29 cellular contexts compared by ENCODE assay signal in genomic region chr5:123084730-123085605, GRCh38. TPM values are rescaled to one million over a fixed set of nuclear protein-coding genes. Genes with fewer than 3 reads are reported as not detected.
DNase-seq lines count a peak whose midpoint lies in the region; ATAC-seq and TF ChIP-seq lines count a peak whose summit lies in the region.
"Had no signal": no experiment of that assay in that cellular context is flagged by ENCODE, and none has a peak within 500 bp of the region (broad histone marks: within the 10 kb centered on the region; RNA-seq: fewer than 3 reads in every experiment).

No MANE protein-coding gene starts in this region.

- peaks cover 31% of the 10 kb centered on the region for H3K23me2 ChIP-seq in H9 (ENCODE audit: insufficient read length, low read depth, low read length, poor library complexity, severe bottlenecking)

- H4K91ac ChIP-seq in H9 (ENCODE audit: insufficient read length, low read depth, low read length): no peak overlapping the region

- no peaks in the 10 kb centered on the region for H3K79me2 ChIP-seq in H9 (ENCODE audit: insufficient read depth, low read length)

- H3K27me3 ChIP-seq in H9 (ENCODE audit: insufficient read depth, low read length) (peaks cover 54% of the 10 kb centered on the region), iPS-18a (ENCODE audit: control insufficient read depth, insufficient read depth, low read length) (peaks cover 78% of the 10 kb centered on the region)

- H3K9ac ChIP-seq in H9 (ENCODE audit: extremely low read depth, insufficient read length, low read length): no peak overlapping the region
- H3K9ac ChIP-seq in iPS-18a (ENCODE audit: low read length): no peak overlapping the region
- H3K9ac ChIP-seq: BLaER1 treated with 17β-estradiol and CSF1 and Interleukin-3, amounts not matched to agents 10 nM and 100 nM; GM23248 had no signal

- peaks cover 100% of the 10 kb centered on the region for H3K27me3 Mint-ChIP-seq in H9 (ENCODE audit: low read depth)

- no peaks in the 10 kb centered on the region; a peak in 1 of 7 replicates for H3K36me3 Mint-ChIP-seq in H9 (ENCODE audit: insufficient read depth in 1 of 3, low read depth in 3 of 3)

- ATAC-seq in stimulated activated naive CD8-positive, alpha-beta T cell treated with anti-CD3 and anti-CD28 coated beads, Interleukin-15, Interleukin-2, amounts not matched to agents 100 U/mL and 50 U/mL, for 24 hours: no peak
- ATAC-seq: A549, HCT116, HepG2, Panc1 had no signal

- no peak overlapping the region for H3K27ac Mint-ChIP-seq in H9
- H3K27ac Mint-ChIP-seq: CD4-positive, alpha-beta T cell had no signal

- H3K56ac ChIP-seq in H9 (ENCODE audit: insufficient read length, low read depth, low read length): no peak overlapping the region

- H3K4me2 ChIP-seq in H9 (ENCODE audit: insufficient read depth, insufficient read length, low read length): peak overlapping the region; percentile 78
- H3K4me2 ChIP-seq: A549; BLaER1 treated with 17β-estradiol and CSF1 and Interleukin-3, amounts not matched to agents 10 nM and 100 nM had no signal

- H3T11ph ChIP-seq in H9 (ENCODE audit: low read length): no peak overlapping the region

- DNase-seq in H9: no peak
- DNase-seq in NCI-H69 (lab: John Stamatoyannopoulos, UW): peak; percentile 42
- DNase-seq in retina: peak; percentile 12
- no peak for DNase-seq in stimulated activated naive CD8-positive, alpha-beta T cell treated with anti-CD3 and anti-CD28 coated beads, Interleukin-15, Interleukin-2, amounts not matched to agents 100 U/mL and 50 U/mL, for 24 hours
- DNase-seq in superior temporal gyrus (ENCODE audit: extremely low spot score): no peak
- no peak for DNase-seq in NCI-H345 treated with DMSO at 0.1 percent for 48 hours (lab: John Stamatoyannopoulos, UW; ENCODE audit: unreplicated experiment)
- DNase-seq: AML-193; CD4-positive, alpha-beta T cell; DMS79; EL; GDM1; GM23248; Karpas-422; NCI-H1092; NCI-H1417 treated with DMSO at 0.1 percent for 48 hours; NCI-H1694 treated with DMSO at 0.1 percent for 48 hours; NCI-H2081; NCI-H446 treated with DMSO at 0.1 percent for 48 hours; NCI-H526; SHP77; T-helper 1 cell had no signal

- no peak overlapping the region for H3K23ac ChIP-seq in H9 (ENCODE audit: insufficient read length, low read depth, low read length)

- H3K4me3 ChIP-seq in iPS-18a (ENCODE audit: low read length): peak overlapping the region; percentile 13
- H3K4me3 ChIP-seq: A549; BLaER1 treated with 17β-estradiol and CSF1 and Interleukin-3, amounts not matched to agents 10 nM and 100 nM; GM23248 had no signal

- H4K20me1 ChIP-seq in H9 (ENCODE audit: control insufficient read depth, insufficient read depth, insufficient read length): no peaks in the 10 kb centered on the region

- peak overlapping the region in 1 of 2 experiments; percentile 46; a peak in 1 of 5 replicates for H3K4me3 Mint-ChIP-seq in H9
- H3K4me3 Mint-ChIP-seq: CD4-positive, alpha-beta T cell had no signal

- H3K9me3 ChIP-seq in H9 (ENCODE audit: control insufficient read depth, low read depth, low read length) (no peaks in the 10 kb centered on the region), iPS-18a (ENCODE audit: control insufficient read depth, low read depth, low read length) (no peaks in the 10 kb centered on the region)
- H3K9me3 ChIP-seq: A549 had no signal

- H3K79me1 ChIP-seq in H9 (ENCODE audit: insufficient read depth, low read depth, low read length, poor library complexity, severe bottlenecking): no peaks in the 10 kb centered on the region

- H3K36me3 ChIP-seq in iPS-18a (ENCODE audit: control insufficient read depth, low read depth, low read length): no peaks in the 10 kb centered on the region
- H3K36me3 ChIP-seq: BLaER1 treated with 17β-estradiol and CSF1 and Interleukin-3, amounts not matched to agents 10 nM and 100 nM had no signal

- H3K4me1 ChIP-seq in H9 (ENCODE audit: insufficient read depth, low read length) (peaks cover 7% of the 10 kb centered on the region), iPS-18a (ENCODE audit: control insufficient read depth, low read depth, low read length) (peaks cover 23% of the 10 kb centered on the region)

- TF ChIP-seq CTCF in H9 (conservative IDR thresholded peaks at IDR 0.05): no peak

- H2BK20ac ChIP-seq in H9 (ENCODE audit: low read depth, low read length, poor library complexity, severe bottlenecking): no peak overlapping the region

- no peak overlapping the region for H4K5ac ChIP-seq in H9 (ENCODE audit: insufficient read length, low read depth, low read length)

- no peaks in the 10 kb centered on the region; a peak in 2 of 5 replicates for H3K9me3 Mint-ChIP-seq in H9
- H3K9me3 Mint-ChIP-seq: CD4-positive, alpha-beta T cell had no signal

- H2BK15ac ChIP-seq in H9 (ENCODE audit: low read depth, low read length): no peak overlapping the region

- no peak overlapping the region for H2AK5ac ChIP-seq in H9 (ENCODE audit: insufficient read length, low read length)

- H3K18ac ChIP-seq in H9 (ENCODE audit: insufficient read length, low read depth, low read length): no peak overlapping the region

- H2AFZ ChIP-seq in H9 (ENCODE audit: low read length): no peak overlapping the region
- H2AFZ ChIP-seq: GM23248 had no signal

- no peak overlapping the region for H3K14ac ChIP-seq in H9 (ENCODE audit: insufficient read depth, low read length)

- H2BK5ac ChIP-seq in H9 (ENCODE audit: insufficient read length, low read length): no peak overlapping the region

- no peak overlapping the region for H4K8ac ChIP-seq in H9 (replicated peaks; ENCODE audit: insufficient read length, low read depth, low read length)

- H3K4ac ChIP-seq in H9 (ENCODE audit: low read depth, low read length): no peak overlapping the region

- H2BK12ac ChIP-seq in H9 (ENCODE audit: insufficient read length, low read depth, low read length): no peak overlapping the region

- no CpG with 5 or more reads among the region's 9 CpGs for WGBS in H9 (ENCODE audit: extremely low coverage, insufficient read length, low lambda C conversion rate)

- no peak overlapping the region for H3K27ac ChIP-seq in H9 (ENCODE audit: insufficient read length, low read depth, low read length)
- H3K27ac ChIP-seq in iPS-18a (ENCODE audit: low read length): no peak overlapping the region
- H3K27ac ChIP-seq: A549; BLaER1 treated with 17β-estradiol and CSF1 and Interleukin-3, amounts not matched to agents 10 nM and 100 nM; GM23248; RWPE1 had no signal

- no peak overlapping the region for H2BK120ac ChIP-seq in H9 (ENCODE audit: low read depth, low read length, poor library complexity, severe bottlenecking)

- H3K4me1 Mint-ChIP-seq in H9: peaks cover 35 to 42% of the 10 kb centered on the region in 2 experiments

RNA-seq across cellular contexts. Expression of gene PRDM6, which starts 4.1 kb away (rescaled TPM):
- 0.15 and 0.17 TPM in 2 replicates for total RNA-seq in H9 (2021)
- total RNA-seq: CD4-positive, alpha-beta T cell had no signal

RNA-seq across cellular contexts. Expression of gene PPIC, which starts 48.4 kb away (rescaled TPM):
- total RNA-seq in H9 (2021): 10.8 and 11.9 TPM in 2 replicates
- total RNA-seq: CD4-positive, alpha-beta T cell; OCI-LY7 had no signal

Comparison
In these comparisons a context has a peak if more than half of its experiments do, and no peak if none do; other contexts are left out.
1. DNase-seq: peak in NCI-H69 (single experiment) and retina (single experiment); none in H9 (single experiment), stimulated activated naive CD8-positive, alpha-beta T cell treated with anti-CD3 and anti-CD28 coated beads, Interleukin-15, Interleukin-2, amounts not matched to agents 100 U/mL and 50 U/mL, for 24 hours (single experiment), superior temporal gyrus (single experiment) and NCI-H345 treated with DMSO at 0.1 percent for 48 hours (single experiment).